In genomic region chr16:70398177-70398743, GRCh38 we compare ENCODE assay signal across 2 cellular contexts.
TF ChIP-seq lines count a peak whose summit lies in the region.

No MANE protein-coding gene starts in this region.

TF ChIP-seq in IMR-90, 13 proteins besides CTCF, POLR2A, EP300 and RAD21:
- TF ChIP-seq RFX5 (IDR thresholded peaks at IDR 0.05; ENCODE audit: low read depth, low read length) (no peak), ELK1 (IDR thresholded peaks at IDR 0.05; ENCODE audit: borderline replicate concordance, low read depth, low read length) (no peak), CHD1 (IDR thresholded peaks at IDR 0.05; ENCODE audit: low read depth, low read length) (no peak), NFE2L2 (IDR thresholded peaks at IDR 0.05; ENCODE audit: low read depth, low read length) (no peak), USF2 (IDR thresholded peaks at IDR 0.05; ENCODE audit: low read depth, low read length) (no peak), SMC3 (IDR thresholded peaks at IDR 0.05; ENCODE audit: low read depth, low read length) (no peak), RCOR1 (IDR thresholded peaks at IDR 0.05; ENCODE audit: insufficient replicate concordance, low read length) (no peak), MAZ (IDR thresholded peaks at IDR 0.05; ENCODE audit: borderline replicate concordance, low read depth, low read length) (no peak), MXI1 (IDR thresholded peaks at IDR 0.05; ENCODE audit: borderline replicate concordance, low read depth, low read length) (no peak), FOS (IDR thresholded peaks at IDR 0.05; ENCODE audit: low read depth, low read length) (no peak), BHLHE40 (IDR thresholded peaks at IDR 0.05; ENCODE audit: low read depth, low read length) (no peak), MAFK (IDR thresholded peaks at IDR 0.05; ENCODE audit: low read depth, low read length) (no peak), CEBPB (IDR thresholded peaks at IDR 0.05; ENCODE audit: low read depth, low read length) (no peak)

TF ChIP-seq in K562, 482 proteins besides CTCF, POLR2A, EP300 and RAD21:
- TF ChIP-seq POLR2G (IDR thresholded peaks at IDR 0.05; ENCODE audit: low read depth, low read length) (peak; percentile 67), POLR2AphosphoS5 (IDR thresholded peaks at IDR 0.05; ENCODE audit: control insufficient read depth, insufficient read depth, low read depth, low read length) (peak; percentile 39; the same call in 1 of the 2 replicates), CEBPG (CRISPR knock-in tag; IDR thresholded peaks at IDR 0.05) (no peak), CEBPG (tag; conservative IDR thresholded peaks at IDR 0.05 in 1 of 2, IDR thresholded peaks at IDR 0.05 in 1 of 2) (no peak), RBFOX2 (IDR thresholded peaks at IDR 0.05; ENCODE audit: low read depth, low read length) (0 out of 2 replicates have a peak, but pooled peaks have one; percentile 18), RBM22 (IDR thresholded peaks at IDR 0.05; ENCODE audit: low read depth, low read length, poor library complexity, severe bottlenecking) (peak; percentile 86), HNRNPL (IDR thresholded peaks at IDR 0.05; ENCODE audit: low read depth, low read length) (no peak), ZNF133 (CRISPR knock-in tag; IDR thresholded peaks at IDR 0.05) (no peak)
